Comparison of ENCODE assay signal across 1 cellular context in the genomic region with DNA sequence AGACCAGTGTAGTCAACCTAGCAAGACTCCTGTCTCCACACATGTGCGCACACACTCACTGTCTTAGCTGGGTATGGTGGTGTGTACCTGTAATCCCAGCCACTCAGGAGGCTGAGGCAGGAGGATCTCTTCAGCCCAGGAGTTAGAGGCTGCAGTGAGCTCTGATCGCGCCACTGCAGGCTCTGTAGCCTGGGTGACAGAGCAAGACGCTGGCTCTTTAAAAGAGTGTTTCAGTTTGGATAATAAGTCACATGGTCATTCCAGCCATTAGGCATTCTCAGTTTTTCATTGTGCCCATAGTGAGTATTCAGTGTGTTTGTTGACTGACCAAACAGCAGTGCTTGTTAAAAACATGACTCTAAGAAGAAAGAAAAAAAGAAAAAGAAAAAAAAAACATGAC.
TF ChIP-seq lines count a peak whose summit lies in the region.

No MANE protein-coding gene starts in this region.

TF ChIP-seq in Ishikawa, 13 proteins besides CTCF, POLR2A, EP300 and RAD21 (continued from another document):
- TF ChIP-seq CREB1 (IDR thresholded peaks at IDR 0.05; ENCODE audit: low read depth) (no peak), ZBTB7A (IDR thresholded peaks at IDR 0.05; ENCODE audit: low read depth) (no peak), EGR1 (IDR thresholded peaks at IDR 0.05) (no peak), NFIC (IDR thresholded peaks at IDR 0.05) (no peak)
